14 cellular contexts compared by ENCODE assay signal in the genomic region with DNA sequence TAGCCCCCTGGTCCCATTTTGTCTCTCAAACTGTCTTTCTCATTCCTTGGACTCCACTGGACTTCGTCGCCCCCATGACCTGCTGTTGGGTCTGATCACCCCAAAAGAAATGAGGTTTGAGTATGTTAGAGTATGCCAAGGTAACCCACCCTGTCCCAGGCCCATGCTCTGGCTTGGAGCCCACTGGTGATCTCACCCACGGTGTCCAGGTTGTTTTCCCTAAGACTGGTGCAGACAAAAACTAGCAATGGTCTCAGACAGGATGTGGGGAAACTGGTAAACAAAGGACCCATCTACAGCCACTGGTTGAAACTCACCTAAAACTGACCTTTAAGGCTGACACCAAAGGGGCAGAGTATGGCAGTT. TPM values are rescaled to one million over a fixed set of nuclear protein-coding genes. Genes with fewer than 3 reads are reported as not detected.
DNase-seq lines count a peak whose midpoint lies in the region; ATAC-seq, FAIRE-seq and TF ChIP-seq lines count a peak whose summit lies in the region.
"Had no signal": no experiment of that assay in that cellular context is flagged by ENCODE, and none has a peak within 500 bp of the region (broad histone marks: within the 10 kb centered on the region; RNA-seq: fewer than 3 reads in every experiment).

No MANE protein-coding gene starts in this region.

- 84% methylated on average over 3 of the region's 3 CpGs for WGBS in esophagus muscularis mucosa
- 83 to 90% (median 84%) methylated on average over 3 of the region's 3 CpGs for WGBS in small intestine, 3 donors

- peaks cover 2% of the 10 kb centered on the region for H3K27me3 Mint-ChIP-seq in nephron progenitor cell (ENCODE audit: low read depth, poor library complexity)

- peaks cover 2% of the 10 kb centered on the region for H3K4me1 Mint-ChIP-seq in nephron progenitor cell

- intact Hi-C loops in left ventricle myocardium inferior (cut with micrococcal nuclease) (no loop called here), Right ventricle myocardium superior (cut with DNase I) (loop anchor here (10.0 kb wide), 1 partner anchor 435 kb away; no protein-coding TSS in a partner anchor), esophagus muscularis mucosa (cut with DNase I) (no loop called here), vagina (cut with DNase I) (no loop called here)

- no peak for TF ChIP-seq POLR2A in esophagus muscularis mucosa (IDR thresholded peaks at IDR 0.05; ENCODE audit: low read depth)
- no peak for TF ChIP-seq POLR2A in vagina (IDR thresholded peaks at IDR 0.05)

- ATAC-seq in Right ventricle myocardium superior (ENCODE audit: poor library complexity) (no peak), HG03095 (IDR thresholded peaks at IDR 0.05; ENCODE audit: unreplicated experiment) (no peak)

- H3K4me3 ChIP-seq in left ventricle myocardium inferior: no peak overlapping the region
- no peak overlapping the region for H3K4me3 ChIP-seq in esophagus muscularis mucosa
- H3K4me3 ChIP-seq in vagina: no peak overlapping the region
- no peak overlapping the region for H3K4me3 ChIP-seq in small intestine (ENCODE audit: low read depth in 1 of 2, low read length in 2 of 2)

- H3K36me3 ChIP-seq in left ventricle myocardium inferior (peaks cover 50% of the 10 kb centered on the region), esophagus muscularis mucosa (peaks cover 35 to 85% (median 64%) of the 10 kb centered on the region in 4 donors), vagina (peaks cover 0 to 30% of the 10 kb centered on the region in 2 donors), small intestine (ENCODE audit: control insufficient read depth in 2 of 2, insufficient read depth in 2 of 2, low read length in 2 of 2) (peaks cover 10 to 18% of the 10 kb centered on the region in 2 donors)

- no peak overlapping the region for H3K4me3 Mint-ChIP-seq in nephron progenitor cell

- H3K27ac Mint-ChIP-seq in nephron progenitor cell: peak overlapping the region; percentile 85

- H3K27me3 ChIP-seq in left ventricle myocardium inferior (ENCODE audit: low read depth): no peaks in the 10 kb centered on the region
- H3K27me3 ChIP-seq in esophagus muscularis mucosa: no peaks in the 10 kb centered on the region
- no peaks in the 10 kb centered on the region for H3K27me3 ChIP-seq in vagina
- H3K27me3 ChIP-seq in small intestine (ENCODE audit: control insufficient read depth in 2 of 2, insufficient read depth in 2 of 2, low read length in 2 of 2): no peaks in the 10 kb centered on the region

- no peak for TF ChIP-seq EP300 in esophagus muscularis mucosa (IDR thresholded peaks at IDR 0.05)

- TF ChIP-seq CTCF in left ventricle myocardium inferior (IDR thresholded peaks at IDR 0.05; ENCODE audit: borderline replicate concordance) (no peak), esophagus muscularis mucosa (IDR thresholded peaks at IDR 0.05) (no peak), nephron progenitor cell (IDR thresholded peaks at IDR 0.05) (no peak), vagina (IDR thresholded peaks at IDR 0.05) (no peak)

- H3K4me1 ChIP-seq in left ventricle myocardium inferior (peaks cover 38% of the 10 kb centered on the region), esophagus muscularis mucosa (peaks cover 9 to 13% (median 11%) of the 10 kb centered on the region in 4 donors), vagina (peaks cover 12% of the 10 kb centered on the region), small intestine (ENCODE audit: control insufficient read depth in 2 of 2, insufficient read depth in 1 of 2, low read depth in 1 of 2, low read length in 1 of 2) (no peaks in the 10 kb centered on the region)

- no peak for DNase-seq in left ventricle myocardium inferior
- DNase-seq in Right ventricle myocardium superior: no peak
- no peak for DNase-seq in esophagus muscularis mucosa (ENCODE audit: extremely low spot score)
- no peak for DNase-seq in nephron progenitor cell
- DNase-seq in vagina (ENCODE audit: extremely low spot score in 2 of 2): no peak
- DNase-seq in small intestine: no peak
- no peak for DNase-seq in SIG-M5 (lab: John Stamatoyannopoulos, UW)
- DNase-seq: activated gamma-delta T cell; effector CD4-positive, alpha-beta T cell; NCI-H1930 had no signal

- no peak for FAIRE-seq in small intestine (lab: Jason Lieb, UNC)
- FAIRE-seq: GM18507 had no signal

- H3K27ac ChIP-seq in left ventricle myocardium inferior (replicated peaks): peak overlapping the region; percentile 77
- peak overlapping the region; percentile 31 to 54 (median 40) for H3K27ac ChIP-seq in esophagus muscularis mucosa (replicated peaks in 1 of 4)
- peak overlapping the region; percentile 63 for H3K27ac ChIP-seq in vagina
- peak overlapping the region in 1 of 2 donors; percentile 47 for H3K27ac ChIP-seq in small intestine (ENCODE audit: low read depth in 1 of 2, low read length in 1 of 2)
- H3K27ac ChIP-seq: HL-60 had no signal

- H3K36me3 Mint-ChIP-seq in nephron progenitor cell (ENCODE audit: low read depth): peaks cover 49% of the 10 kb centered on the region

- no peaks in the 10 kb centered on the region for H3K9me3 ChIP-seq in left ventricle myocardium inferior (replicated peaks)
- no peaks in the 10 kb centered on the region for H3K9me3 ChIP-seq in esophagus muscularis mucosa
- H3K9me3 ChIP-seq in vagina: no peaks in the 10 kb centered on the region
- H3K9me3 ChIP-seq in small intestine (ENCODE audit: control insufficient read depth, low read depth): no peaks in the 10 kb centered on the region

- no peaks in the 10 kb centered on the region for H3K9me3 Mint-ChIP-seq in nephron progenitor cell

RNA-seq across cellular contexts. Expression of gene EFCAB12, which starts 38.9 kb away (rescaled TPM):
- total RNA-seq in left ventricle myocardium inferior (not detected), Right ventricle myocardium superior (not detected), esophagus muscularis mucosa (under 1 TPM in 2 of 4 donors, not detected in 2; 0.19 to 0.42 TPM), vagina (not detected)
- polyA plus RNA-seq in small intestine: under 1 TPM; 0.04 to 0.67 (median 0.27) TPM
- total RNA-seq: kidney epithelial cell had no signal

RNA-seq across cellular contexts. Expression of gene MBD4, which starts 50.2 kb away (rescaled TPM):
- 18.8 TPM for total RNA-seq in left ventricle myocardium inferior
- total RNA-seq in Right ventricle myocardium superior: 18.7 TPM
- 10 to 100 TPM; 12.1 to 23.3 (median 16.4) TPM for total RNA-seq in esophagus muscularis mucosa
- 32.4 TPM for total RNA-seq in vagina
- 10 to 100 TPM; 17.0 to 27.1 (median 17.9) TPM for polyA plus RNA-seq in small intestine

RNA-seq across cellular contexts. Expression of gene IFT122, which starts 50.5 kb away (rescaled TPM):
- 16.5 TPM for total RNA-seq in left ventricle myocardium inferior
- 19.3 TPM for total RNA-seq in Right ventricle myocardium superior
- total RNA-seq in esophagus muscularis mucosa: 10 to 100 TPM; 19.5 to 32.8 (median 21.9) TPM
- total RNA-seq in vagina: 33.4 TPM
- 1 to 10 TPM; 5.1 to 9.7 (median 8.4) TPM for polyA plus RNA-seq in small intestine
